ENCODE assay signal across 18 cellular contexts in genomic region chr3:172549144-172549543, GRCh38. TPM values are rescaled to one million over a fixed set of nuclear protein-coding genes. Genes with fewer than 3 reads are reported as not detected.
DNase-seq lines count a peak whose midpoint lies in the region; ATAC-seq and TF ChIP-seq lines count a peak whose summit lies in the region.
"Had no signal": no experiment of that assay in that cellular context is flagged by ENCODE, and none has a peak within 500 bp of the region (broad histone marks: within the 10 kb centered on the region; RNA-seq: fewer than 3 reads in every experiment).

No MANE protein-coding gene starts in this region.

- H2AFZ ChIP-seq in fibroblast of lung (ENCODE audit: low read length) = no peak overlapping the region
- H2AFZ ChIP-seq: PC-9 had no signal

- DNase-seq in RWPE1 (ENCODE audit: low spot score) (no peak), fibroblast of lung (ENCODE audit: low read depth in 2 of 2) (peak; percentile 25 to 49), right lobe of liver (no peak), suprapubic skin (ENCODE audit: low spot score in 2 of 2) (no peak), NCI-H69 (lab: John Stamatoyannopoulos, UW) (no peak), HEK293T (ENCODE audit: extremely low spot score) (no peak)
- DNase-seq in stimulated activated CD4-positive, alpha-beta T cell treated with anti-CD3 and anti-CD28 coated beads, Interleukin-4, amount 100 ng/mL, for 4 hours = no peak
- DNase-seq: CD4-positive, alpha-beta memory T cell; DMS79 treated with DMSO at 0.1 percent for 48 hours; H7; NCI-H1930; NCI-H2171 treated with DMSO at 0.1 percent for 48 hours; NCI-H446 treated with DMSO at 0.1 percent for 48 hours; NCI-H748 treated with DMSO at 0.1 percent for 48 hours; PC-9 had no signal

- peak overlapping the region; percentile 35; the same call in 1 of the 2 replicates for H3K27ac ChIP-seq in RWPE1
- H3K27ac ChIP-seq in fibroblast of lung (ENCODE audit: insufficient read depth, low read length) = no peak overlapping the region
- H3K27ac ChIP-seq in right lobe of liver = peak overlapping the region in 2 of 3 donors; percentile 68 to 74
- H3K27ac ChIP-seq in suprapubic skin = peak overlapping the region; percentile 67
- H3K27ac ChIP-seq: PC-9 had no signal

- WGBS in right lobe of liver (ENCODE audit: insufficient coverage, low coverage, low lambda C conversion rate, missing lambda C conversion rate) = 14% methylated on average over 2 of the region's 2 CpGs
- 61% methylated on average over 2 of the region's 2 CpGs for WGBS in suprapubic skin

- no peaks in the 10 kb centered on the region for H3K4me1 ChIP-seq in fibroblast of lung (ENCODE audit: control insufficient read depth, extremely low read depth, insufficient read depth, low read length)
- peaks cover 0 to 50% (median 18%) of the 10 kb centered on the region in 4 donors for H3K4me1 ChIP-seq in right lobe of liver
- peaks cover 42% of the 10 kb centered on the region for H3K4me1 ChIP-seq in suprapubic skin

- peak; percentile 13 to 52 (median 42) for ATAC-seq in right lobe of liver

- TF ChIP-seq POLR2A in right lobe of liver (IDR thresholded peaks at IDR 0.05) (no peak), suprapubic skin (IDR thresholded peaks at IDR 0.05) (no peak)

- H3K4me3 ChIP-seq in fibroblast of lung (replicated peaks in 1 of 4; ENCODE audit: control extremely low read depth in 1 of 4, insufficient read depth in 1 of 4, low read depth in 3 of 4, low read length in 4 of 4) (no peak overlapping the region), right lobe of liver (no peak overlapping the region), suprapubic skin (no peak overlapping the region)
- H3K4me3 ChIP-seq: PC-9 had no signal

- CTCF ChIA-PET in RWPE1 (lab: Yijun Ruan, JAX) = interaction anchor here (0.6 kb wide), 1 partner anchor 47 kb away, joined by 3 read pairs; no protein-coding TSS in a partner anchor
- CTCF ChIA-PET in HEK293T (lab: Yijun Ruan, JAX) = no interaction called here

- H3K36me3 ChIP-seq in fibroblast of lung (ENCODE audit: control insufficient read depth, insufficient read depth, low read length) (no peaks in the 10 kb centered on the region), right lobe of liver (no peaks in the 10 kb centered on the region), suprapubic skin (no peaks in the 10 kb centered on the region)

- H3K4me2 ChIP-seq in fibroblast of lung (ENCODE audit: extremely low read depth, insufficient read depth, low read length) = no peak overlapping the region
- H3K4me2 ChIP-seq: PC-9 had no signal

- no peaks in the 10 kb centered on the region for H3K79me2 ChIP-seq in fibroblast of lung (ENCODE audit: control insufficient read depth, insufficient read depth, low read length)

- no peak overlapping the region for H3K9ac ChIP-seq in fibroblast of lung (ENCODE audit: insufficient read depth, low read length)

- TF ChIP-seq EP300 in suprapubic skin (IDR thresholded peaks at IDR 0.05) = no peak

- POLR2A ChIA-PET in RWPE1 (lab: Yijun Ruan, JAX; ENCODE audit: low non-redundant PET) (no interaction called here), HEK293T (lab: Yijun Ruan, JAX) (no interaction called here)

- TF ChIP-seq CTCF in RWPE1 (conservative IDR thresholded peaks at IDR 0.05; ENCODE audit: low read depth) = no peak
- TF ChIP-seq CTCF in fibroblast of lung (conservative IDR thresholded peaks at IDR 0.05 in 1 of 2, IDR thresholded peaks at IDR 0.05 in 1 of 2; ENCODE audit: low read depth in 1 of 2, low read length in 2 of 2) = no peak
- no peak for TF ChIP-seq CTCF in right lobe of liver (IDR thresholded peaks at IDR 0.05)
- TF ChIP-seq CTCF in suprapubic skin (IDR thresholded peaks at IDR 0.05) = no peak

- intact Hi-C loops in right lobe of liver (cut with DNase I) = no loop called here

- H3K9me3 ChIP-seq in fibroblast of lung (ENCODE audit: control insufficient read depth, insufficient read depth, low read depth, low read length) (no peaks in the 10 kb centered on the region), right lobe of liver (no peaks in the 10 kb centered on the region), suprapubic skin (no peaks in the 10 kb centered on the region)

- no peaks in the 10 kb centered on the region for H4K20me1 ChIP-seq in fibroblast of lung (ENCODE audit: control insufficient read depth, extremely low read depth, insufficient read depth, low read length)

- H3K27me3 ChIP-seq in fibroblast of lung (ENCODE audit: control insufficient read depth, insufficient read depth, low read length) (no peaks in the 10 kb centered on the region), right lobe of liver (no peaks in the 10 kb centered on the region), suprapubic skin (no peaks in the 10 kb centered on the region)

TF ChIP-seq in HEK293T, 16 proteins besides CTCF, POLR2A, EP300 and RAD21:
- TF ChIP-seq HDGF (IDR thresholded peaks at IDR 0.05; ENCODE audit: borderline replicate concordance) (no peak), L3MBTL2 (conservative IDR thresholded peaks at IDR 0.05) (no peak), FOXA1 (IDR thresholded peaks at IDR 0.05) (no peak), LEF1 (IDR thresholded peaks at IDR 0.05; ENCODE audit: borderline replicate concordance) (no peak), BHLHE40 (IDR thresholded peaks at IDR 0.05; ENCODE audit: borderline replicate concordance) (no peak), ELF4 (IDR thresholded peaks at IDR 0.05) (no peak), ZNF384 (IDR thresholded peaks at IDR 0.05) (no peak), ARNT (IDR thresholded peaks at IDR 0.05) (no peak), PKNOX1 (IDR thresholded peaks at IDR 0.05) (no peak), TARDBP (IDR thresholded peaks at IDR 0.05) (no peak), FOXK2 (IDR thresholded peaks at IDR 0.05) (no peak), FOXM1 (IDR thresholded peaks at IDR 0.05; ENCODE audit: borderline replicate concordance) (no peak), NFRKB (IDR thresholded peaks at IDR 0.05) (no peak), SUZ12 (IDR thresholded peaks at IDR 0.05) (no peak), SP1 (IDR thresholded peaks at IDR 0.05) (no peak), CTBP1 (IDR thresholded peaks at IDR 0.05; ENCODE audit: borderline replicate concordance) (no peak)
TF ChIP-seq in HEK293T: peak in this region for 0.

RNA-seq across cellular contexts. Expression of gene TNFSF10, which starts 25.9 kb away (rescaled TPM):
- total RNA-seq in fibroblast of lung = 1.5 and 4.3 TPM in 2 replicates
- polyA plus RNA-seq in fibroblast of lung = 0.81 and 1.3 TPM in 2 replicates
- polyA plus RNA-seq in fibroblast of lung (2012) = 0.70 and 0.75 TPM in 2 replicates
- not detected in 2 replicates for polyA minus RNA-seq in fibroblast of lung (ENCODE audit: low replicate concordance)
- total RNA-seq in right lobe of liver = 10 to 100 TPM; 12.9 to 57.6 (median 40.0) TPM
- total RNA-seq in suprapubic skin = 10 to 100 TPM; 56.7 to 88.7 (median 66.3) TPM
- total RNA-seq: G401, H7, HT1080, SK-MEL-5 had no signal

Comparison
In these comparisons a context has a peak if more than half of its experiments do, and no peak if none do; other contexts are left out.
1. DNase-seq: peak in fibroblast of lung (2 of 2); none in RWPE1 (single experiment), right lobe of liver (0 of 3), suprapubic skin (0 of 2), NCI-H69 (single experiment), HEK293T (single experiment) and stimulated activated CD4-positive, alpha-beta T cell treated with anti-CD3 and anti-CD28 coated beads, Interleukin-4, amount 100 ng/mL, for 4 hours (0 of 2).